Comparison of ENCODE assay signal across 11 cellular contexts in the genomic region with DNA sequence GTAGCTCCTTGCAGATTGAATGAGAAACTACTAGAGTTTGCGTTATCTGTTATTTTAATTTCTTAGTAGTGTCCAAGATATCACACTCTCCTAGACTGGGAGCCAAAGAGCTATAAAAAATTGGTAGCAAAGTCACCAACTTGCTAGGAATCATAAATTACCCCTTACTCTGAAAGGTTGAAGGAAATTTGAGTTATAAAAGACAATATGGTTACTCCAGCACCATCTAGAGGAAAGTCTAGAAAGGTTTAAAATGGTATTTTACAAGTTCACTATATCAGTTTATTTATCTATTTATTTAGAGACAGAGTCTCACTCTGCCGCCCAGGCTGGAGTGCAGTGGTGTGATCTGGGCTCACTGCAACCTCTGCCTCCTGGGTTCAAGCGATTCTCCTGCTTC.
DNase-seq lines count a peak whose midpoint lies in the region; ATAC-seq and TF ChIP-seq lines count a peak whose summit lies in the region.
"Had no signal": no experiment of that assay in that cellular context is flagged by ENCODE, and none has a peak within 500 bp of the region (broad histone marks: within the 10 kb centered on the region; RNA-seq: fewer than 3 reads in every experiment).

No MANE protein-coding gene starts in this region.

- H3K4me1 ChIP-seq in DOHH2 (ENCODE audit: control insufficient read depth, low read length) = peaks cover 25% of the 10 kb centered on the region
- peaks cover 12% of the 10 kb centered on the region for H3K4me1 ChIP-seq in neural progenitor cell

- no peaks in the 10 kb centered on the region for H3K9me2 ChIP-seq in DOHH2 (replicated peaks; ENCODE audit: control insufficient read depth, low read length)

- peaks cover 10% of the 10 kb centered on the region for H3K4me1 Mint-ChIP-seq in brain
- peaks cover 10% of the 10 kb centered on the region for H3K4me1 Mint-ChIP-seq in neural progenitor cell
- H3K4me1 Mint-ChIP-seq in activated T-cell treated with anti-CD3 and anti-CD28 coated beads, Interleukin-2, amount 50 U/mL, for 4 hours (ENCODE audit: low read depth) = peaks cover 35% of the 10 kb centered on the region
- peaks cover 19% of the 10 kb centered on the region for H3K4me1 Mint-ChIP-seq in activated T-helper 2 cell treated with anti-CD3 and anti-CD28 coated beads, Interferon-gamma antibody, Interleukin-2, Interleukin-4, amounts not matched to agents 10 μg/mL and 5 μg/mL and 100 μg/mL, durations not matched to agents 14 hours and 24 hours and 36 hours (ENCODE audit: low read depth)

- H3K4me3 ChIP-seq in DOHH2 (ENCODE audit: low read length) (no peak overlapping the region), neural progenitor cell (no peak overlapping the region)
- H3K4me3 ChIP-seq: MG63 had no signal

- DNase-seq in M059J (ENCODE audit: low read depth) (peak; percentile 15), neural progenitor cell (ENCODE audit: low spot score) (no peak), hippocampal formation (lab: John Stamatoyannopoulos, UW) (no peak), ecto neural progenitor cell (ENCODE audit: low spot score) (no peak)
- DNase-seq in activated T-cell treated with anti-CD3 and anti-CD28 coated beads, Interleukin-2, amount 50 U/mL, for 4 hours = no peak
- DNase-seq in activated T-helper 2 cell treated with anti-CD3 and anti-CD28 coated beads, Interferon-gamma antibody, Interleukin-2, Interleukin-4, amounts not matched to agents 10 μg/mL and 5 μg/mL and 100 μg/mL, durations not matched to agents 14 hours and 24 hours and 36 hours (ENCODE audit: low spot score) = no peak
- DNase-seq: head of caudate nucleus; MG63; stimulated activated CD4-positive, alpha-beta T cell treated with anti-CD3 and anti-CD28 coated beads, Interleukin-4, amount 100 ng/mL, for 1 hour had no signal

- intact Hi-C loops in activated T-helper 2 cell treated with anti-CD3 and anti-CD28 coated beads, Interferon-gamma antibody, Interleukin-2, Interleukin-4, amounts not matched to agents 10 μg/mL and 5 μg/mL and 100 μg/mL, durations not matched to agents 14 hours and 24 hours and 36 hours (cut with micrococcal nuclease) = loop anchor here (5.0 kb wide), 1 partner anchor 226 kb away; no protein-coding TSS in a partner anchor

- H3K9ac ChIP-seq in neural progenitor cell = no peak overlapping the region

- no peaks in the 10 kb centered on the region for H3K27me3 ChIP-seq in DOHH2 (ENCODE audit: control insufficient read depth, low read length)
- H3K27me3 ChIP-seq in neural progenitor cell = no peaks in the 10 kb centered on the region
- H3K27me3 ChIP-seq: MG63 had no signal

- H3K79me2 ChIP-seq in DOHH2 (ENCODE audit: control insufficient read depth, low read length) (peaks cover 5% of the 10 kb centered on the region; the same call in 1 of the 2 replicates), neural progenitor cell (ENCODE audit: low read depth) (peaks cover 13% of the 10 kb centered on the region)

- H3K4me2 ChIP-seq in DOHH2 (ENCODE audit: low read length) (no peak overlapping the region), neural progenitor cell (no peak overlapping the region)

- TF ChIP-seq CTCF in DOHH2 (IDR thresholded peaks at IDR 0.05; ENCODE audit: low read depth, low read length, poor library complexity, severe bottlenecking) = peak; percentile 52
- peak; percentile 53 to 64 for TF ChIP-seq CTCF in brain (conservative IDR thresholded peaks at IDR 0.05)
- TF ChIP-seq CTCF in neural progenitor cell (IDR thresholded peaks at IDR 0.05) = peak; percentile 32

- peak overlapping the region in 1 of 5 experiments; percentile 53 for H3K27ac Mint-ChIP-seq in brain
- no peak overlapping the region for H3K27ac Mint-ChIP-seq in neural progenitor cell
- H3K27ac Mint-ChIP-seq in activated T-helper 2 cell treated with anti-CD3 and anti-CD28 coated beads, Interferon-gamma antibody, Interleukin-2, Interleukin-4, amounts not matched to agents 10 μg/mL and 5 μg/mL and 100 μg/mL, durations not matched to agents 14 hours and 24 hours and 36 hours = no peak overlapping the region

- H4K20me1 ChIP-seq in DOHH2 (ENCODE audit: control insufficient read depth, insufficient read depth, low read depth, low read length) (no peaks in the 10 kb centered on the region), neural progenitor cell (ENCODE audit: low read depth) (peaks cover 14% of the 10 kb centered on the region)

- H3K27ac ChIP-seq in DOHH2 (ENCODE audit: low read depth, low read length) (no peak overlapping the region), neural progenitor cell (no peak overlapping the region)

- H3K9me3 ChIP-seq in DOHH2 (ENCODE audit: control insufficient read depth, insufficient read depth, low read length) = no peaks in the 10 kb centered on the region
- H3K9me3 ChIP-seq in neural progenitor cell (ENCODE audit: low read depth) = no peaks in the 10 kb centered on the region
- H3K9me3 ChIP-seq: MG63 had no signal

- H3K36me3 ChIP-seq in DOHH2 (ENCODE audit: control insufficient read depth, low read length) = no peaks in the 10 kb centered on the region
- no peaks in the 10 kb centered on the region for H3K36me3 ChIP-seq in neural progenitor cell
- H3K36me3 ChIP-seq: MG63 had no signal

- peaks cover 12% of the 10 kb centered on the region for H3K36me3 Mint-ChIP-seq in brain
- H3K36me3 Mint-ChIP-seq in neural progenitor cell = peaks cover 4% of the 10 kb centered on the region
- peaks cover 5% of the 10 kb centered on the region for H3K36me3 Mint-ChIP-seq in activated T-cell treated with anti-CD3 and anti-CD28 coated beads, Interleukin-2, amount 50 U/mL, for 4 hours (ENCODE audit: insufficient read depth)
- peaks cover 6% of the 10 kb centered on the region for H3K36me3 Mint-ChIP-seq in activated T-helper 2 cell treated with anti-CD3 and anti-CD28 coated beads, Interferon-gamma antibody, Interleukin-2, Interleukin-4, amounts not matched to agents 10 μg/mL and 5 μg/mL and 100 μg/mL, durations not matched to agents 14 hours and 24 hours and 36 hours (ENCODE audit: low read depth)

- H2AFZ ChIP-seq in neural progenitor cell (replicated peaks) = no peak overlapping the region

- H3K9me3 Mint-ChIP-seq in brain (no peaks in the 10 kb centered on the region), neural progenitor cell (no peaks in the 10 kb centered on the region)
- no peaks in the 10 kb centered on the region for H3K9me3 Mint-ChIP-seq in activated T-cell treated with anti-CD3 and anti-CD28 coated beads, Interleukin-2, amount 50 U/mL, for 4 hours
- no peaks in the 10 kb centered on the region for H3K9me3 Mint-ChIP-seq in activated T-helper 2 cell treated with anti-CD3 and anti-CD28 coated beads, Interferon-gamma antibody, Interleukin-2, Interleukin-4, amounts not matched to agents 10 μg/mL and 5 μg/mL and 100 μg/mL, durations not matched to agents 14 hours and 24 hours and 36 hours

- H3K4me3 Mint-ChIP-seq in brain (no peak overlapping the region), neural progenitor cell (no peak overlapping the region)
- no peak overlapping the region for H3K4me3 Mint-ChIP-seq in activated T-cell treated with anti-CD3 and anti-CD28 coated beads, Interleukin-2, amount 50 U/mL, for 4 hours
- H3K4me3 Mint-ChIP-seq in activated T-helper 2 cell treated with anti-CD3 and anti-CD28 coated beads, Interferon-gamma antibody, Interleukin-2, Interleukin-4, amounts not matched to agents 10 μg/mL and 5 μg/mL and 100 μg/mL, durations not matched to agents 14 hours and 24 hours and 36 hours (ENCODE audit: low read depth) = no peak overlapping the region

- H3K27me3 Mint-ChIP-seq in brain (no peaks in the 10 kb centered on the region), neural progenitor cell (ENCODE audit: insufficient read depth, low read depth) (peaks cover 2% of the 10 kb centered on the region)
- no peaks in the 10 kb centered on the region for H3K27me3 Mint-ChIP-seq in activated T-cell treated with anti-CD3 and anti-CD28 coated beads, Interleukin-2, amount 50 U/mL, for 4 hours (ENCODE audit: low read depth)
- H3K27me3 Mint-ChIP-seq in activated T-helper 2 cell treated with anti-CD3 and anti-CD28 coated beads, Interferon-gamma antibody, Interleukin-2, Interleukin-4, amounts not matched to agents 10 μg/mL and 5 μg/mL and 100 μg/mL, durations not matched to agents 14 hours and 24 hours and 36 hours (ENCODE audit: low read depth) = no peaks in the 10 kb centered on the region

- peaks cover 9% of the 10 kb centered on the region for H3F3A ChIP-seq in DOHH2 (ENCODE audit: control insufficient read depth, insufficient read depth)
- peaks cover 5% of the 10 kb centered on the region for H3F3A ChIP-seq in neural progenitor cell (ENCODE audit: low read depth)

- ATAC-seq in activated T-cell treated with anti-CD3 and anti-CD28 coated beads, Interleukin-2, amount 50 U/mL, for 4 hours = no peak
